32 cellular contexts compared by ENCODE assay signal in genomic region chr6:148854992-148855391, GRCh38.
DNase-seq lines count a peak whose midpoint lies in the region; ATAC-seq, FAIRE-seq and TF ChIP-seq lines count a peak whose summit lies in the region.
"Had no signal": no experiment of that assay in that cellular context is flagged by ENCODE, and none has a peak within 500 bp of the region (broad histone marks: within the 10 kb centered on the region; RNA-seq: fewer than 3 reads in every experiment).

No MANE protein-coding gene starts in this region.

- ATAC-seq in GM23338: peak; percentile 64
- ATAC-seq: gastroesophageal sphincter, left colon, T-cell had no signal

- H3K4me1 ChIP-seq in GM23338 (ENCODE audit: insufficient read depth) (peaks cover 37% of the 10 kb centered on the region), neural progenitor cell (peaks cover 42% of the 10 kb centered on the region)
- H3K4me1 ChIP-seq: parathyroid adenoma, right atrium auricular region had no signal

- H3K4me3 ChIP-seq in GM23338: peak overlapping the region; percentile 0; the same call in 1 of the 2 replicates
- H3K4me3 ChIP-seq in neural progenitor cell: no peak overlapping the region
- H3K4me3 ChIP-seq: gastroesophageal sphincter, right atrium auricular region, SJCRH30, smooth muscle cell, thoracic aorta had no signal

- H3K4me1 Mint-ChIP-seq in GM23338 (peaks cover 47% of the 10 kb centered on the region), endothelial cell (ENCODE audit: unreplicated experiment) (peaks cover 13% of the 10 kb centered on the region), neural progenitor cell (peaks cover 56% of the 10 kb centered on the region)

- peaks cover 17% of the 10 kb centered on the region; the same call in 2 of the 3 replicates for H3K36me3 Mint-ChIP-seq in GM23338 (ENCODE audit: low read depth)
- H3K36me3 Mint-ChIP-seq in endothelial cell (ENCODE audit: low read depth, unreplicated experiment): no peaks in the 10 kb centered on the region
- H3K36me3 Mint-ChIP-seq in neural progenitor cell: peaks cover 6% of the 10 kb centered on the region
- H3K36me3 Mint-ChIP-seq: CD4-positive, alpha-beta memory T cell; immature natural killer cell; T-cell had no signal

- TF ChIP-seq CTCF in GM23338 (conservative IDR thresholded peaks at IDR 0.05; ENCODE audit: low read depth in 2 of 2): no peak
- no peak for TF ChIP-seq CTCF in endothelial cell (IDR thresholded peaks at IDR 0.05; ENCODE audit: unreplicated experiment)
- TF ChIP-seq CTCF in neural progenitor cell (IDR thresholded peaks at IDR 0.05): no peak

- peak overlapping the region; percentile 35; the same call in 1 of the 2 replicates for H3K27ac ChIP-seq in GM23338 (ENCODE audit: low read depth)
- H3K27ac ChIP-seq in neural progenitor cell: peak overlapping the region; percentile 17
- H3K27ac ChIP-seq: brain microvascular endothelial cell, gastroesophageal sphincter, parathyroid adenoma, right atrium auricular region, SJCRH30, thoracic aorta had no signal

- H3K4me2 ChIP-seq in GM23338 (peak overlapping the region; percentile 51), neural progenitor cell (peak overlapping the region; percentile 62)
- H3K4me2 ChIP-seq: smooth muscle cell had no signal

- no peak overlapping the region for H3K4me3 Mint-ChIP-seq in GM23338
- no peak overlapping the region for H3K4me3 Mint-ChIP-seq in endothelial cell (ENCODE audit: unreplicated experiment)
- H3K4me3 Mint-ChIP-seq in neural progenitor cell: no peak overlapping the region
- H3K4me3 Mint-ChIP-seq: activated CD4-positive, alpha-beta memory T cell treated with anti-CD3 and anti-CD28 coated beads, Interleukin-2, amount 10 ng/mL, durations not matched to agents 7 days and 5 days; activated T-helper 1 cell treated with anti-CD3 and anti-CD28 coated beads, Interleukin-12 subunit alpha, Interleukin-12 subunit beta, Interleukin-2, Interleukin-4 antibody, amounts not matched to agents 30 ng/mL and 10 ng/mL and 1 ng/mL, durations not matched to agents 14 hours and 24 hours and 36 hours; immature natural killer cell; stimulated activated naive CD8-positive, alpha-beta T cell treated with anti-CD3 and anti-CD28 coated beads, Interleukin-15, Interleukin-2, amounts not matched to agents 100 ng/mL and 50 ng/mL, for 24 hours; T-cell had no signal

- H3K27ac Mint-ChIP-seq in GM23338 (peak overlapping the region; percentile 78; the same call in 1 of the 2 replicates), endothelial cell (ENCODE audit: unreplicated experiment) (peak overlapping the region; percentile 50), neural progenitor cell (peak overlapping the region; percentile 52)
- H3K27ac Mint-ChIP-seq: activated CD4-positive, alpha-beta memory T cell treated with anti-CD3 and anti-CD28 coated beads, Interleukin-2, amount 10 ng/mL, durations not matched to agents 7 days and 5 days; activated T-helper 1 cell treated with anti-CD3 and anti-CD28 coated beads, Interleukin-12 subunit alpha, Interleukin-12 subunit beta, Interleukin-2, Interleukin-4 antibody, amounts not matched to agents 30 ng/mL and 10 ng/mL and 1 ng/mL, durations not matched to agents 14 hours and 24 hours and 36 hours; stimulated activated naive CD8-positive, alpha-beta T cell treated with anti-CD3 and anti-CD28 coated beads, Interleukin-15, Interleukin-2, amounts not matched to agents 100 ng/mL and 50 ng/mL, for 24 hours; T-cell had no signal

- H3K79me2 ChIP-seq in GM23338 (replicated peaks; ENCODE audit: insufficient read depth) (peaks cover 97% of the 10 kb centered on the region), neural progenitor cell (ENCODE audit: low read depth) (peaks cover 91% of the 10 kb centered on the region)

- peak; percentile 45 for DNase-seq in GM23338 (ENCODE audit: low spot score)
- DNase-seq in NCI-H748 (lab: John Stamatoyannopoulos, UW; ENCODE audit: unreplicated experiment): peak; percentile 67
- no peak for DNase-seq in endothelial cell (ENCODE audit: low spot score)
- peak; percentile 39 for DNase-seq in neural progenitor cell (ENCODE audit: low spot score)
- no peak for DNase-seq in activated CD4-positive, CD25-positive, alpha-beta regulatory T cell (lab: John Stamatoyannopoulos, UW)
- no peak for DNase-seq in D341Med (ENCODE audit: low spot score)
- DNase-seq in GM12892 (ENCODE audit: insufficient read length): no peak
- DNase-seq: activated CD4-positive, alpha-beta memory T cell treated with anti-CD3 and anti-CD28 coated beads, Interleukin-2, amount 10 ng/mL, durations not matched to agents 7 days and 5 days; activated CD8-positive, alpha-beta memory T cell treated with anti-CD3 and anti-CD28 coated beads, Interleukin-2, amount 50 U/mL, for 48 hours; activated naive CD4-positive, alpha-beta T cell treated with anti-CD3 and anti-CD28 coated beads, Interleukin-2, amount 50 U/mL, for 16 hours; brain microvascular endothelial cell; CD4-positive, alpha-beta memory T cell; cerebellar nuclear complex; hypothalamus; immature natural killer cell; Karpas-422; left colon; NCI-H1417; NCI-H2081 treated with DMSO at 0.1 percent for 48 hours; NCI-H345; SJCRH30; T-cell had no signal

- H2AFZ ChIP-seq in GM23338 (no peak overlapping the region), neural progenitor cell (replicated peaks) (no peak overlapping the region)
- H2AFZ ChIP-seq: parathyroid adenoma had no signal

- H3K9ac ChIP-seq in neural progenitor cell: no peak overlapping the region
- H3K9ac ChIP-seq: parathyroid adenoma had no signal

- TF ChIP-seq POLR2A in GM12892 (IDR thresholded peaks at IDR 0.05; ENCODE audit: low read depth, low read length): no peak

- 0 out of 3 replicates have a peak, but pooled peaks cover 3% of the 10 kb centered on the region for H3K9me3 Mint-ChIP-seq in GM23338
- H3K9me3 Mint-ChIP-seq in endothelial cell (ENCODE audit: unreplicated experiment): no peaks in the 10 kb centered on the region
- H3K9me3 Mint-ChIP-seq in neural progenitor cell: peaks cover 8% of the 10 kb centered on the region
- H3K9me3 Mint-ChIP-seq: activated CD4-positive, alpha-beta memory T cell treated with anti-CD3 and anti-CD28 coated beads, Interleukin-2, amount 10 ng/mL, durations not matched to agents 7 days and 5 days; activated T-helper 1 cell treated with anti-CD3 and anti-CD28 coated beads, Interleukin-12 subunit alpha, Interleukin-12 subunit beta, Interleukin-2, Interleukin-4 antibody, amounts not matched to agents 30 ng/mL and 10 ng/mL and 1 ng/mL, durations not matched to agents 14 hours and 24 hours and 36 hours; immature natural killer cell; stimulated activated naive CD8-positive, alpha-beta T cell treated with anti-CD3 and anti-CD28 coated beads, Interleukin-15, Interleukin-2, amounts not matched to agents 100 ng/mL and 50 ng/mL, for 24 hours; T-cell had no signal

- H3K27me3 ChIP-seq in GM23338 (ENCODE audit: insufficient read depth) (no peaks in the 10 kb centered on the region), neural progenitor cell (no peaks in the 10 kb centered on the region)
- H3K27me3 ChIP-seq: brain microvascular endothelial cell, gastroesophageal sphincter, right atrium auricular region, SJCRH30 had no signal

- no peaks in the 10 kb centered on the region for H3K9me2 ChIP-seq in GM23338 (ENCODE audit: insufficient read depth)

- no peak for FAIRE-seq in GM12892 (lab: Jason Lieb, UNC)
- FAIRE-seq: endothelial cell of umbilical vein, H54, TTC549 had no signal

- H3K27me3 Mint-ChIP-seq in GM23338 (ENCODE audit: insufficient read depth, low read depth, poor library complexity) (peaks cover 6% of the 10 kb centered on the region), endothelial cell (ENCODE audit: unreplicated experiment) (peaks cover 2% of the 10 kb centered on the region), neural progenitor cell (ENCODE audit: insufficient read depth, low read depth) (peaks cover 5% of the 10 kb centered on the region)
- H3K27me3 Mint-ChIP-seq: activated CD4-positive, alpha-beta memory T cell treated with anti-CD3 and anti-CD28 coated beads, Interleukin-2, amount 10 ng/mL, durations not matched to agents 7 days and 5 days; CD4-positive, alpha-beta memory T cell; stimulated activated naive CD8-positive, alpha-beta T cell treated with anti-CD3 and anti-CD28 coated beads, Interleukin-15, Interleukin-2, amounts not matched to agents 100 ng/mL and 50 ng/mL, for 24 hours had no signal

- H4K20me1 ChIP-seq in GM23338 (replicated peaks; ENCODE audit: insufficient read depth) (peaks cover 20% of the 10 kb centered on the region), neural progenitor cell (ENCODE audit: low read depth) (peaks cover 38% of the 10 kb centered on the region)

- H3F3A ChIP-seq in GM23338 (replicated peaks; ENCODE audit: low read depth) (no peaks in the 10 kb centered on the region), neural progenitor cell (ENCODE audit: low read depth) (peaks cover 37% of the 10 kb centered on the region)

- H3K36me3 ChIP-seq in GM23338 (ENCODE audit: insufficient read depth) (no peaks in the 10 kb centered on the region), neural progenitor cell (no peaks in the 10 kb centered on the region)
- H3K36me3 ChIP-seq: brain microvascular endothelial cell, gastroesophageal sphincter, right atrium auricular region, SJCRH30, thoracic aorta had no signal

- no peaks in the 10 kb centered on the region for H3K9me3 ChIP-seq in neural progenitor cell (ENCODE audit: low read depth)
- H3K9me3 ChIP-seq: gastroesophageal sphincter, right atrium auricular region, thoracic aorta had no signal

TF ChIP-seq in GM23338, 12 proteins besides CTCF, POLR2A, EP300 and RAD21:
- TF ChIP-seq EZH2 (IDR thresholded peaks at IDR 0.05; ENCODE audit: low read depth, unreplicated experiment): no peak
- no peak for TF ChIP-seq ZNF114 (CRISPR knock-in tag; IDR thresholded peaks at IDR 0.05)

Comparison
In these comparisons a context has a peak if more than half of its experiments do, and no peak if none do; other contexts are left out.
1. DNase-seq: peak in GM23338 (single experiment), NCI-H748 (single experiment) and neural progenitor cell (single experiment); none in endothelial cell (single experiment), activated CD4-positive, CD25-positive, alpha-beta regulatory T cell (0 of 4), D341Med (single experiment) and GM12892 (single experiment).
2. Peak in every context shown above with its lines, with median percentiles within 50 percentile points of each other: H3K27ac Mint-ChIP-seq.